In the genomic region with DNA sequence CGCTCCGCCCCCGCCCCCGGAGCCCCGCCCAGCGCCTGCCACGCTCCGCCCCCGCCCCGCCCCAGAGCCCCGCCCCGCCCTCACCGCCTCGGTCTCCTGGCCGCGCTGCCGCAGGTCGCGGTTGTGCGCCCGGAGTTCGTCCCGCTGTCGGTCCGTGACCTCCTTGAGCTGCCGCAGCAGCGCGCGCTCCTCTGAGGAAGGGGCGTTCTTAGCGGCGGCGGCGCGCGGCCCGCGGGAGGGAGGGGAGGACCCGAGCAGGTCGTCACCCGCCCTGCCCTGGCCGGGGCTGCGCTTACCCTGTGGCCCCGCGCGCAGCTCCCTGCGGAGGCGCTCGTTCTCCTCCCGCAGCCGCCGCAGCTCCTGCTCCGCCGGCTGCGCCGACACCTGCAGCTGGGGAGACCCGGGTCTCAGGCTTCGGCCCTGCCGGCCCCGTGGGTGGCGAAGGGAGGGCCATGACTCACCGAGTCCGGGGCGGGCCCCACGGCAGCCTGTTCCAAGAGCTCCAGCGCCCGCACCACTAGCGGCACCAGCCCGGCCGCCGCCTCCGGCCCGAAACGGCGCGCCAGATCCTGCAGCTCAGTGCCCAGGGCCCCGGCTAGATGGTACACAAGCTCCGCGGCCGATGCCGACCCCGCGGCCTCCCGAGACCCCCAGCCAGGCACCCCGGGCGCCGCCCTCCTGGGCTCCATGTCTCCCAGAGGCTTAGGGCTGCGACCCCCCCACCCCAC, we compare ENCODE assay signal across 1 cellular context.
TF ChIP-seq lines count a peak whose summit lies in the region.

No MANE protein-coding gene starts in this region.

TF ChIP-seq in HepG2, 621 proteins besides CTCF, POLR2A, EP300 and RAD21 (continued from another document and continues in another):
- TF ChIP-seq, protein P1, sequence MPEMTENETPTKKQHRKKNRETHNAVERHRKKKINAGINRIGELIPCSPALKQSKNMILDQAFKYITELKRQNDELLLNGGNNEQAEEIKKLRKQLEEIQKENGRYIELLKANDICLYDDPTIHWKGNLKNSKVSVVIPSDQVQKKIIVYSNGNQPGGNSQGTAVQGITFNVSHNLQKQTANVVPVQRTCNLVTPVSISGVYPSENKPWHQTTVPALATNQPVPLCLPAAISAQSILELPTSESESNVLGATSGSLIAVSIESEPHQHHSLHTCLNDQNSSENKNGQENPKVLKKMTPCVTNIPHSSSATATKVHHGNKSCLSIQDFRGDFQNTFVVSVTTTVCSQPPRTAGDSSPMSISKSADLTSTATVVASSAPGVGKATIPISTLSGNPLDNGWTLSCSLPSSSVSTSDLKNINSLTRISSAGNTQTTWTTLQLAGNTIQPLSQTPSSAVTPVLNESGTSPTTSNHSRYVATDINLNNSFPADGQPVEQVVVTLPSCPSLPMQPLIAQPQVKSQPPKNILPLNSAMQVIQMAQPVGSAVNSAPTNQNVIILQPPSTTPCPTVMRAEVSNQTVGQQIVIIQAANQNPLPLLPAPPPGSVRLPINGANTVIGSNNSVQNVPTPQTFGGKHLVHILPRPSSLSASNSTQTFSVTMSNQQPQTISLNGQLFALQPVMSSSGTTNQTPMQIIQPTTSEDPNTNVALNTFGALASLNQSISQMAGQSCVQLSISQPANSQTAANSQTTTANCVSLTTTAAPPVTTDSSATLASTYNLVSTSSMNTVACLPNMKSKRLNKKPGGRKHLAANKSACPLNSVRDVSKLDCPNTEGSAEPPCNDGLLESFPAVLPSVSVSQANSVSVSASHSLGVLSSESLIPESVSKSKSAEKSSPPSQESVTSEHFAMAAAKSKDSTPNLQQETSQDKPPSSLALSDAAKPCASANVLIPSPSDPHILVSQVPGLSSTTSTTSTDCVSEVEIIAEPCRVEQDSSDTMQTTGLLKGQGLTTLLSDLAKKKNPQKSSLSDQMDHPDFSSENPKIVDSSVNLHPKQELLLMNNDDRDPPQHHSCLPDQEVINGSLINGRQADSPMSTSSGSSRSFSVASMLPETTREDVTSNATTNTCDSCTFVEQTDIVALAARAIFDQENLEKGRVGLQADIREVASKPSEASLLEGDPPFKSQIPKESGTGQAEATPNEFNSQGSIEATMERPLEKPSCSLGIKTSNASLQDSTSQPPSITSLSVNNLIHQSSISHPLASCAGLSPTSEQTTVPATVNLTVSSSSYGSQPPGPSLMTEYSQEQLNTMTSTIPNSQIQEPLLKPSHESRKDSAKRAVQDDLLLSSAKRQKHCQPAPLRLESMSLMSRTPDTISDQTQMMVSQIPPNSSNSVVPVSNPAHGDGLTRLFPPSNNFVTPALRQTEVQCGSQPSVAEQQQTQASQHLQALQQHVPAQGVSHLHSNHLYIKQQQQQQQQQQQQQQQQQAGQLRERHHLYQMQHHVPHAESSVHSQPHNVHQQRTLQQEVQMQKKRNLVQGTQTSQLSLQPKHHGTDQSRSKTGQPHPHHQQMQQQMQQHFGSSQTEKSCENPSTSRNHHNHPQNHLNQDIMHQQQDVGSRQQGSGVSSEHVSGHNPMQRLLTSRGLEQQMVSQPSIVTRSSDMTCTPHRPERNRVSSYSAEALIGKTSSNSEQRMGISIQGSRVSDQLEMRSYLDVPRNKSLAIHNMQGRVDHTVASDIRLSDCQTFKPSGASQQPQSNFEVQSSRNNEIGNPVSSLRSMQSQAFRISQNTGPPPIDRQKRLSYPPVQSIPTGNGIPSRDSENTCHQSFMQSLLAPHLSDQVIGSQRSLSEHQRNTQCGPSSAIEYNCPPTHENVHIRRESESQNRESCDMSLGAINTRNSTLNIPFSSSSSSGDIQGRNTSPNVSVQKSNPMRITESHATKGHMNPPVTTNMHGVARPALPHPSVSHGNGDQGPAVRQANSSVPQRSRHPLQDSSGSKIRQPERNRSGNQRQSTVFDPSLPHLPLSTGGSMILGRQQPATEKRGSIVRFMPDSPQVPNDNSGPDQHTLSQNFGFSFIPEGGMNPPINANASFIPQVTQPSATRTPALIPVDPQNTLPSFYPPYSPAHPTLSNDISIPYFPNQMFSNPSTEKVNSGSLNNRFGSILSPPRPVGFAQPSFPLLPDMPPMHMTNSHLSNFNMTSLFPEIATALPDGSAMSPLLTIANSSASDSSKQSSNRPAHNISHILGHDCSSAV (CRISPR knock-in tag; IDR thresholded peaks at IDR 0.05; ENCODE audit: borderline replicate concordance), result no peak
- no peak for TF ChIP-seq ZNF337 (CRISPR knock-in tag; IDR thresholded peaks at IDR 0.05; ENCODE audit: borderline replicate concordance, low read depth)
- TF ChIP-seq ZNF317 (CRISPR knock-in tag; IDR thresholded peaks at IDR 0.05), result no peak
- TF ChIP-seq FLYWCH1 (CRISPR knock-in tag; IDR thresholded peaks at IDR 0.05), result no peak
- TF ChIP-seq KMT2A (CRISPR knock-in tag; IDR thresholded peaks at IDR 0.05), result no peak
- TF ChIP-seq, protein P2, sequence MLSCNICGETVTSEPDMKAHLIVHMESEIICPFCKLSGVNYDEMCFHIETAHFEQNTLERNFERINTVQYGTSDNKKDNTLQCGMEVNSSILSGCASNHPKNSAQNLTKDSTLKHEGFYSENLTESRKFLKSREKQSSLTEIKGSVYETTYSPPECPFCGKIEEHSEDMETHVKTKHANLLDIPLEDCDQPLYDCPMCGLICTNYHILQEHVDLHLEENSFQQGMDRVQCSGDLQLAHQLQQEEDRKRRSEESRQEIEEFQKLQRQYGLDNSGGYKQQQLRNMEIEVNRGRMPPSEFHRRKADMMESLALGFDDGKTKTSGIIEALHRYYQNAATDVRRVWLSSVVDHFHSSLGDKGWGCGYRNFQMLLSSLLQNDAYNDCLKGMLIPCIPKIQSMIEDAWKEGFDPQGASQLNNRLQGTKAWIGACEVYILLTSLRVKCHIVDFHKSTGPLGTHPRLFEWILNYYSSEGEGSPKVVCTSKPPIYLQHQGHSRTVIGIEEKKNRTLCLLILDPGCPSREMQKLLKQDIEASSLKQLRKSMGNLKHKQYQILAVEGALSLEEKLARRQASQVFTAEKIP (CRISPR knock-in tag; IDR thresholded peaks at IDR 0.05; ENCODE audit: borderline replicate concordance), result no peak
- TF ChIP-seq YY1 (IDR thresholded peaks at IDR 0.05; ENCODE audit: insufficient read depth, insufficient replicate concordance, low read depth, low read length), result no peak
- TF ChIP-seq ZNF687 (CRISPR knock-in tag; IDR thresholded peaks at IDR 0.05), result peak; percentile 22
- no peak for TF ChIP-seq HOXA5 (CRISPR knock-in tag; IDR thresholded peaks at IDR 0.05)
- no peak for TF ChIP-seq ZNF792 (CRISPR knock-in tag; IDR thresholded peaks at IDR 0.05)
- peak; percentile 21 for TF ChIP-seq IKZF4 (CRISPR knock-in tag; IDR thresholded peaks at IDR 0.05; ENCODE audit: borderline replicate concordance, low read depth, not compliant biosample characterization)
- TF ChIP-seq ZNF616 (CRISPR knock-in tag; IDR thresholded peaks at IDR 0.05; ENCODE audit: low read depth), result peak; percentile 17; the same call in 1 of the 2 replicates
- no peak; the same call in 1 of the 2 replicates for TF ChIP-seq ZNF615 (CRISPR knock-in tag; IDR thresholded peaks at IDR 0.05; ENCODE audit: borderline replicate concordance)
- no peak for TF ChIP-seq SNAPC2 (CRISPR knock-in tag; IDR thresholded peaks at IDR 0.05)
- no peak for TF ChIP-seq ZNF432 (CRISPR knock-in tag; IDR thresholded peaks at IDR 0.05; ENCODE audit: borderline replicate concordance)
- peak; percentile 57; the same call in 1 of the 2 replicates for TF ChIP-seq ZNF574 (CRISPR knock-in tag; IDR thresholded peaks at IDR 0.05)
- no peak for TF ChIP-seq PLRG1 (conservative IDR thresholded peaks at IDR 0.05)
- peak; percentile 44; the same call in 1 of the 2 replicates for TF ChIP-seq ZNF691 (CRISPR knock-in tag; IDR thresholded peaks at IDR 0.05; ENCODE audit: borderline replicate concordance, low read depth)
- no peak for TF ChIP-seq WIZ (CRISPR knock-in tag; IDR thresholded peaks at IDR 0.05)
- TF ChIP-seq AHR (CRISPR knock-in tag; IDR thresholded peaks at IDR 0.05), result no peak
- TF ChIP-seq ZBTB44 (CRISPR knock-in tag; IDR thresholded peaks at IDR 0.05), result no peak
- TF ChIP-seq ZNF850 (CRISPR knock-in tag; conservative IDR thresholded peaks at IDR 0.05), result no peak
- TF ChIP-seq ERF (CRISPR knock-in tag; IDR thresholded peaks at IDR 0.05), result no peak; the same call in 1 of the 2 replicates
- TF ChIP-seq ZNF263 (CRISPR knock-in tag; IDR thresholded peaks at IDR 0.05), result no peak
- TF ChIP-seq ZNF788 (CRISPR knock-in tag; IDR thresholded peaks at IDR 0.05; ENCODE audit: borderline replicate concordance), result peak; percentile 61
- no peak for TF ChIP-seq KLF11 (CRISPR knock-in tag; IDR thresholded peaks at IDR 0.05)
- TF ChIP-seq RAD51 (IDR thresholded peaks at IDR 0.05; ENCODE audit: borderline replicate concordance), result no peak
- no peak for TF ChIP-seq ATF7 (IDR thresholded peaks at IDR 0.05)
- TF ChIP-seq ATF7 (CRISPR knock-in tag; IDR thresholded peaks at IDR 0.05), result no peak
- TF ChIP-seq, protein P3, sequence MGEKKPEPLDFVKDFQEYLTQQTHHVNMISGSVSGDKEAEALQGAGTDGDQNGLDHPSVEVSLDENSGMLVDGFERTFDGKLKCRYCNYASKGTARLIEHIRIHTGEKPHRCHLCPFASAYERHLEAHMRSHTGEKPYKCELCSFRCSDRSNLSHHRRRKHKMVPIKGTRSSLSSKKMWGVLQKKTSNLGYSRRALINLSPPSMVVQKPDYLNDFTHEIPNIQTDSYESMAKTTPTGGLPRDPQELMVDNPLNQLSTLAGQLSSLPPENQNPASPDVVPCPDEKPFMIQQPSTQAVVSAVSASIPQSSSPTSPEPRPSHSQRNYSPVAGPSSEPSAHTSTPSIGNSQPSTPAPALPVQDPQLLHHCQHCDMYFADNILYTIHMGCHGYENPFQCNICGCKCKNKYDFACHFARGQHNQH (CRISPR knock-in tag; IDR thresholded peaks at IDR 0.05), result peak; percentile 51; the same call in 1 of the 2 replicates
- no peak for TF ChIP-seq PRPF4 (IDR thresholded peaks at IDR 0.05; ENCODE audit: low read depth, low read length, poor library complexity, severe bottlenecking)
- TF ChIP-seq SRSF1 (optimal IDR thresholded peaks at IDR 0.05; ENCODE audit: low read depth, low read length), result no peak
